Comparison of ENCODE assay signal across 21 cellular contexts in the genomic region with DNA sequence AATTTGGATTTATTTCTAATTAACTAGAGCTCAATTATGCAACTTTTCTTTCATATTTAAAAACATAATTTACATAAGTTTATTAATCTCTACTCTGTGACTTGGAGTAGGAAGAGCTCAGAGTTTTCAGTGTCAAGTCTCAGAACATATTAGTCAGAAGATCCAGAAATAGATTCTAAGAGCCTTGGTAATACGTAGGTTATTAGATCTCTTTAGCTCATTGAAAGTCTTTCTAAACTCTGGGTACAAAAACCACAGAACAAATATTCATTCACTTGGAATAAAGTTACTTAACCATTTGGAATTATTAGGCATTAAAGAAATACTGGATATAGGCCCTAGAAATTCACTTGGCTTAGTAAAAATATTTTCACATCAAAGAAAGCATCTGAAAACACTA.
"Had no signal": no experiment of that assay in that cellular context is flagged by ENCODE, and none has a peak within 500 bp of the region (broad histone marks: within the 10 kb centered on the region; RNA-seq: fewer than 3 reads in every experiment).

No MANE protein-coding gene starts in this region.

- DNase-seq: effector memory CD4-positive, alpha-beta T cell; esophagus squamous epithelium; foreskin fibroblast; head of caudate nucleus; hippocampal formation; kidney glomerular epithelial cell; mucosa of descending colon; nucleus accumbens; pancreas; retina; right lobe of liver; stimulated activated CD4-positive, alpha-beta T cell treated with anti-CD3 and anti-CD28 coated beads, Interleukin-2, amount 100 ng/mL, for 24 hours; stimulated activated CD4-positive, alpha-beta T cell treated with anti-CD3 and anti-CD28 coated beads, Interleukin-4, amount 100 ng/mL, for 4 hours; stimulated activated naive B cell treated with anti-CD40 and anti-IgM and Interleukin-4, amounts not matched to agents 10 μg/mL and 1 μg/mL and 100 μg/mL, for 72 hours; stimulated activated naive CD8-positive, alpha-beta T cell treated with anti-CD3 and anti-CD28 coated beads, Interleukin-15, amount 100 ng/mL, for 72 hours; testis had no signal

- FAIRE-seq: islet of Langerhans, pancreas had no signal

- ATAC-seq: mucosa of descending colon; natural killer cell treated with Interleukin-12 subunit alpha and Interleukin-12 subunit beta and Interleukin-15 and Interleukin-18, amount 100 ng/mL, for 72 hours; pancreas; right lobe of liver; stimulated activated naive B cell treated with anti-CD40 and anti-IgM and Interleukin-4, amounts not matched to agents 10 μg/mL and 1 μg/mL and 100 μg/mL, for 72 hours; stimulated activated naive CD8-positive, alpha-beta T cell treated with anti-CD3 and anti-CD28 coated beads, Interleukin-15, amount 100 ng/mL, for 72 hours had no signal

- H3K9me3 ChIP-seq: esophagus squamous epithelium, mucosa of descending colon, pancreas, right lobe of liver, testis, tibial nerve had no signal

- H3K27me3 ChIP-seq: esophagus squamous epithelium, neural progenitor cell, pancreas, right lobe of liver, testis, tibial nerve had no signal

- H3K4me1 ChIP-seq: esophagus squamous epithelium, pancreas, right lobe of liver, testis, tibial nerve had no signal

- H3K9ac ChIP-seq: neural progenitor cell had no signal

- H3K4me3 ChIP-seq: esophagus squamous epithelium, mucosa of descending colon, neural progenitor cell, pancreas, right lobe of liver, skin epidermis, testis, tibial nerve had no signal
